8 cellular contexts compared by ENCODE assay signal in genomic region chr1:78490861-78491310, GRCh38. TPM values are rescaled to one million over a fixed set of nuclear protein-coding genes. Genes with fewer than 3 reads are reported as not detected.
DNase-seq lines count a peak whose midpoint lies in the region; ATAC-seq, FAIRE-seq and TF ChIP-seq lines count a peak whose summit lies in the region.

A gene with protein sequence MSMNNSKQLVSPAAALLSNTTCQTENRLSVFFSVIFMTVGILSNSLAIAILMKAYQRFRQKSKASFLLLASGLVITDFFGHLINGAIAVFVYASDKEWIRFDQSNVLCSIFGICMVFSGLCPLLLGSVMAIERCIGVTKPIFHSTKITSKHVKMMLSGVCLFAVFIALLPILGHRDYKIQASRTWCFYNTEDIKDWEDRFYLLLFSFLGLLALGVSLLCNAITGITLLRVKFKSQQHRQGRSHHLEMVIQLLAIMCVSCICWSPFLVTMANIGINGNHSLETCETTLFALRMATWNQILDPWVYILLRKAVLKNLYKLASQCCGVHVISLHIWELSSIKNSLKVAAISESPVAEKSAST (plus strand): TSS chr1:78490974. CDS start chr1:78492744, 1,770 bp downstream.

- no peaks in the 10 kb centered on the region for H3K27me3 ChIP-seq in right atrium auricular region
- peaks cover 0 to 24% (median 8%) of the 10 kb centered on the region in 3 donors for H3K27me3 ChIP-seq in gastrocnemius medialis

- H3K4me3 ChIP-seq in right atrium auricular region (peak within 1 kb of the TSS; percentile 34 to 49), gastrocnemius medialis (peak within 1 kb of the TSS; percentile 45 to 53 (median 50))

- H3K27ac ChIP-seq in right atrium auricular region = peak within 1 kb of the TSS; percentile 68 to 71
- H3K27ac ChIP-seq in gastrocnemius medialis = peak within 1 kb of the TSS; percentile 34 to 74 (median 56)
- H3K27ac ChIP-seq in substantia nigra (ENCODE audit: low read depth, low read length, poor library complexity, severe bottlenecking) = no peak within 1 kb of the TSS

- H3K9me3 ChIP-seq in right atrium auricular region (peaks cover 0 to 14% of the 10 kb centered on the region in 2 donors), gastrocnemius medialis (no peaks in the 10 kb centered on the region)

- ATAC-seq in gastrocnemius medialis (peak; percentile 26 to 36), HG02763 (IDR thresholded peaks at IDR 0.05; ENCODE audit: unreplicated experiment) (no peak), GM19452 (IDR thresholded peaks at IDR 0.05; ENCODE audit: unreplicated experiment) (no peak), HG03159 (IDR thresholded peaks at IDR 0.05; ENCODE audit: unreplicated experiment) (no peak)

- peak; percentile 41 for DNase-seq in H54 (ENCODE audit: insufficient read length, low spot score)
- peak; percentile 58 for DNase-seq in T1000 (lab: John Stamatoyannopoulos, UW)
- no peak for DNase-seq in right atrium auricular region (ENCODE audit: low spot score)
- DNase-seq in gastrocnemius medialis = no peak
- no peak for DNase-seq in substantia nigra (lab: John Stamatoyannopoulos, UW)

- TF ChIP-seq POLR2A in H54 (IDR thresholded peaks at IDR 0.05; ENCODE audit: low read depth, low read length) (peak; percentile 71; the same call in 1 of the 2 replicates), gastrocnemius medialis (IDR thresholded peaks at IDR 0.05) (peak in 1 of 2 donors; percentile 18)

- in situ Hi-C loops in gastrocnemius medialis (cut with MboI; ENCODE audit: low sequenced_read_pairs in 4 of 4) = no loop called here

- FAIRE-seq in H54 (lab: Jason Lieb, UNC) = peak; percentile 72

- TF ChIP-seq CTCF in right atrium auricular region (IDR thresholded peaks at IDR 0.05) (no peak), gastrocnemius medialis (IDR thresholded peaks at IDR 0.05 in 4 of 5, conservative IDR thresholded peaks at IDR 0.05 in 1 of 5) (no peak)

- intact Hi-C loops in gastrocnemius medialis (cut with DNase I; ENCODE audit: low total_unique reads) = no loop called here

- no peaks in the 10 kb centered on the region for H3K36me3 ChIP-seq in right atrium auricular region
- H3K36me3 ChIP-seq in gastrocnemius medialis = no peaks in the 10 kb centered on the region

- H3K4me1 ChIP-seq in right atrium auricular region (no peaks in the 10 kb centered on the region), gastrocnemius medialis (no peaks in the 10 kb centered on the region)

RNA-seq across cellular contexts. Expression of the gene that starts here (rescaled TPM):
- total RNA-seq in right atrium auricular region (1 to 10 TPM in 1 of 2 donors, under 1 TPM in 1; 0.39 to 1.6 TPM), gastrocnemius medialis (1 to 10 TPM; 1.4 to 3.4 (median 2.0) TPM)

Comparison
In these comparisons a context has a peak if more than half of its experiments do, and no peak if none do; other contexts are left out.
1. DNase-seq: peak in H54 (single experiment) and T1000 (single experiment); none in right atrium auricular region (single experiment), gastrocnemius medialis (0 of 2) and substantia nigra (0 of 49).
2. ATAC-seq: peak in gastrocnemius medialis (2 of 2); none in HG02763 (single experiment), GM19452 (single experiment) and HG03159 (single experiment).